8 cellular contexts compared by ENCODE assay signal in genomic region chr7:107580716-107581383, GRCh38. TPM values are rescaled to one million over a fixed set of nuclear protein-coding genes. Genes with fewer than 3 reads are reported as not detected.
DNase-seq lines count a peak whose midpoint lies in the region; ATAC-seq and TF ChIP-seq lines count a peak whose summit lies in the region.

No MANE protein-coding gene starts in this region.

- H3K4me1 ChIP-seq in GM23338 (ENCODE audit: insufficient read depth) = no peaks in the 10 kb centered on the region
- H3K4me1 ChIP-seq in gastrocnemius medialis = peaks cover 10 to 12% of the 10 kb centered on the region in 2 donors

- H2AFZ ChIP-seq in GM23338 = peak overlapping the region; percentile 84; the same call in 1 of the 2 replicates

- peak overlapping the region; percentile 84 for H3K9ac ChIP-seq in SK-N-MC (ENCODE audit: insufficient read length)

- in situ Hi-C loops in gastrocnemius medialis (cut with MboI; ENCODE audit: low sequenced_read_pairs in 4 of 4) = loop anchor here in 3 of 4 donors (25.0 kb wide), 2 partner anchors 306 to 394 kb away; partner anchors contain the start of gene DLD (in 2 of the 3)

- H3K27me3 ChIP-seq in GM23338 (ENCODE audit: insufficient read depth) = no peaks in the 10 kb centered on the region
- H3K27me3 ChIP-seq in gastrocnemius medialis = no peaks in the 10 kb centered on the region

- peaks cover 9% of the 10 kb centered on the region; the same call in 1 of the 3 replicates for H3K36me3 Mint-ChIP-seq in GM23338 (ENCODE audit: low read depth)

- H3K9me3 ChIP-seq in SK-N-MC (ENCODE audit: low read depth, low read length) (no peaks in the 10 kb centered on the region), gastrocnemius medialis (no peaks in the 10 kb centered on the region)

- no peak overlapping the region for H3K27ac Mint-ChIP-seq in GM23338

- no peaks in the 10 kb centered on the region for H3K36me3 ChIP-seq in GM23338 (ENCODE audit: insufficient read depth)
- H3K36me3 ChIP-seq in SK-N-MC (ENCODE audit: insufficient read depth, low read length) = peaks cover 15% of the 10 kb centered on the region; the same call in 1 of the 2 replicates
- peaks cover 0 to 8% of the 10 kb centered on the region in 2 donors for H3K36me3 ChIP-seq in gastrocnemius medialis

- H3K9me3 Mint-ChIP-seq in GM23338 = no peaks in the 10 kb centered on the region

- H3K79me2 ChIP-seq in GM23338 (replicated peaks; ENCODE audit: insufficient read depth) = no peaks in the 10 kb centered on the region

- TF ChIP-seq CTCF in GM23338 (conservative IDR thresholded peaks at IDR 0.05; ENCODE audit: low read depth in 2 of 2) = no peak
- no peak for TF ChIP-seq CTCF in fibroblast of villous mesenchyme (IDR thresholded peaks at IDR 0.05; ENCODE audit: insufficient read depth, low read depth, low read length)
- TF ChIP-seq CTCF in gastrocnemius medialis (IDR thresholded peaks at IDR 0.05 in 4 of 5, conservative IDR thresholded peaks at IDR 0.05 in 1 of 5) = no peak

- DNase-seq in GM23338 (ENCODE audit: low spot score) (no peak), SK-N-MC (ENCODE audit: low read depth, low spot score) (no peak), fibroblast of villous mesenchyme (ENCODE audit: low read depth) (no peak), gastrocnemius medialis (no peak), mesenteric fat pad (ENCODE audit: low spot score) (no peak), HUDEP-2 (lab: John Stamatoyannopoulos, UW; ENCODE audit: unreplicated experiment in 76 of 76) (no peak)

- intact Hi-C loops in gastrocnemius medialis (cut with DNase I; ENCODE audit: low total_unique reads) = loop anchor here (1.0 to 5.0 kb wide), 7 partner anchors 18 to 1469 kb away; partner anchors contain the start of genes COG5, DLD, DNAJB9 and DUS4L

- peaks cover 12% of the 10 kb centered on the region for H3K27me3 Mint-ChIP-seq in GM23338 (ENCODE audit: insufficient read depth, low read depth, poor library complexity)

- H3K9me2 ChIP-seq in GM23338 (ENCODE audit: insufficient read depth) = no peaks in the 10 kb centered on the region

- no peaks in the 10 kb centered on the region for H4K20me1 ChIP-seq in GM23338 (replicated peaks; ENCODE audit: insufficient read depth)

- H3K4me3 ChIP-seq in GM23338 (peak overlapping the region; percentile 77), SK-N-MC (peak overlapping the region; percentile 89), fibroblast of villous mesenchyme (ENCODE audit: low read depth, low read length) (peak overlapping the region; percentile 73), gastrocnemius medialis (peak overlapping the region; percentile 68 to 82 (median 82))

- no peak for TF ChIP-seq POLR2A in gastrocnemius medialis (IDR thresholded peaks at IDR 0.05)

- ATAC-seq in GM23338 (no peak), gastrocnemius medialis (no peak), HG03045 (IDR thresholded peaks at IDR 0.05; ENCODE audit: unreplicated experiment) (no peak), GM18520 (IDR thresholded peaks at IDR 0.05; ENCODE audit: unreplicated experiment) (no peak)

- peak overlapping the region; percentile 89 for H3K4me2 ChIP-seq in GM23338

- no peaks in the 10 kb centered on the region for H3F3A ChIP-seq in GM23338 (replicated peaks; ENCODE audit: low read depth)

- H3K4me1 Mint-ChIP-seq in GM23338 = no peaks in the 10 kb centered on the region; the same call in 2 of the 3 replicates

- H3K27ac ChIP-seq in GM23338 (ENCODE audit: low read depth) = no peak overlapping the region
- no peak overlapping the region for H3K27ac ChIP-seq in SK-N-MC
- peak overlapping the region; percentile 89 to 95 (median 92) for H3K27ac ChIP-seq in gastrocnemius medialis

- H3K4me3 Mint-ChIP-seq in GM23338 = peak overlapping the region; percentile 81

TF ChIP-seq in GM23338, 12 proteins besides CTCF, POLR2A, EP300 and RAD21:
- no peak for TF ChIP-seq NANOG (IDR thresholded peaks at IDR 0.05; ENCODE audit: borderline replicate concordance)
- no peak for TF ChIP-seq STAT1 (IDR thresholded peaks at IDR 0.05; ENCODE audit: unreplicated experiment)
- TF ChIP-seq EZH2phosphoT487 (IDR thresholded peaks at IDR 0.05; ENCODE audit: unreplicated experiment) = no peak
- TF ChIP-seq CREB1 (CRISPR knock-in tag; IDR thresholded peaks at IDR 0.05; ENCODE audit: low read depth) = no peak
- TF ChIP-seq ZNF331 (CRISPR knock-in tag; IDR thresholded peaks at IDR 0.05; ENCODE audit: low read depth) = no peak
- no peak for TF ChIP-seq POLR2AphosphoS5 (IDR thresholded peaks at IDR 0.05; ENCODE audit: low read depth)
- no peak for TF ChIP-seq EZH2 (IDR thresholded peaks at IDR 0.05; ENCODE audit: low read depth, unreplicated experiment)

RNA-seq across cellular contexts. Expression of gene BCAP29, which starts 0.8 kb away (rescaled TPM):
- 15.8 and 18.4 TPM in 2 replicates for total RNA-seq in GM23338 (2014; rRNA removed; shearing (Covaris generic))
- 20.3 and 24.0 TPM in 2 replicates for polyA plus RNA-seq in GM23338 (2016; fragmentation: Nextera tagmentation; extraction: Ambion mirVana)
- total RNA-seq in fibroblast of villous mesenchyme (50.6 and 62.2 TPM in 2 replicates), gastrocnemius medialis (100 to 1,000 TPM; 125 to 152 (median 129) TPM), mesenteric fat pad (80.6 TPM)

RNA-seq across cellular contexts. Expression of gene DUS4L, which starts 17.1 kb away (rescaled TPM):
- 16.8 and 22.9 TPM in 2 replicates for total RNA-seq in GM23338 (2014; rRNA removed; shearing (Covaris generic))
- polyA plus RNA-seq in GM23338 (2016; fragmentation: Nextera tagmentation; extraction: Ambion mirVana) = 16.3 and 16.7 TPM in 2 replicates
- total RNA-seq in fibroblast of villous mesenchyme = 7.4 and 10.4 TPM in 2 replicates
- 1 to 10 TPM; 3.1 to 5.8 (median 3.6) TPM for total RNA-seq in gastrocnemius medialis
- 4.3 TPM for total RNA-seq in mesenteric fat pad

RNA-seq across cellular contexts. Expression of gene COG5, which starts 17.1 kb away (rescaled TPM):
- 36.5 and 40.6 TPM in 2 replicates for total RNA-seq in GM23338 (2014; rRNA removed; shearing (Covaris generic))
- polyA plus RNA-seq in GM23338 (2016; fragmentation: Nextera tagmentation; extraction: Ambion mirVana) = 11.0 and 15.4 TPM in 2 replicates
- total RNA-seq in fibroblast of villous mesenchyme (27.7 and 32.0 TPM in 2 replicates), gastrocnemius medialis (10 to 100 TPM; 20.8 to 49.7 (median 25.7) TPM), mesenteric fat pad (51.6 TPM)

Comparison
In these comparisons a context has a peak if more than half of its experiments do, and no peak if none do; other contexts are left out.
1. H3K27ac ChIP-seq: peak in gastrocnemius medialis (4 of 4); none in GM23338 (single experiment) and SK-N-MC (single experiment).
2. Peak in every context shown above with its lines, with median percentiles within 50 percentile points of each other: H3K4me3 ChIP-seq.